8 cellular contexts compared by ENCODE assay signal in the genomic region with DNA sequence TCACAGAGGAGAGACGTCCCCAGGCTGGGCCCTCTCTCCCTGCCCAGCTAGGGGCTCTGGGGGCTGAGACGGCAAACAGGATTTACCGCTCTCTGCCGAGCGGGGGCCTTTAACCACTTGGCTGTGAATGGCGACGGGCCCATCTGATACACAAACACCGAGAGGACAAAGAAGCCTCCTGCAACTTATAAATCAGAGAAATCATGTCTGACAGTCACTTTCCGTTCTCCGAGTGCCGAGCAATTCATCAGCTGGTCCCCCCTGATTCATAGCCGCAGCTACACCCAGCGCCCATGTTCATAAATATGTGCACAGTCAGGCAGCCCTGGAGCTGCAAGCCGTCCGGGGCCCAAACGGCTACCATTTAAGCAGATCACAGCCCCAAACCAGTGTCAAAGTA.
A peak's percentile ranks its signal among the peaks of the same experiment; 100 is the strongest.
DNase-seq lines count a peak whose midpoint lies in the region; ATAC-seq and TF ChIP-seq lines count a peak whose summit lies in the region.

No MANE protein-coding gene starts in this region.

- DNase-seq in CD14-positive monocyte (ENCODE audit: low spot score) (no peak), SJCRH30 (peak in 1 of 2 experiments; percentile 18), esophagus muscularis mucosa (ENCODE audit: extremely low spot score) (no peak), psoas muscle (no peak), AG20443 (ENCODE audit: low spot score) (no peak), endothelial cell (ENCODE audit: low spot score) (no peak), NCI-H1105 (lab: John Stamatoyannopoulos, UW) (no peak)

- H3K4me3 Mint-ChIP-seq in CD14-positive monocyte = peak overlapping the region; percentile 88 to 95
- H3K4me3 Mint-ChIP-seq in endothelial cell (ENCODE audit: unreplicated experiment) = no peak overlapping the region

- 40% methylated on average over 10 of the region's 16 CpGs for WGBS in esophagus muscularis mucosa
- 39 to 54% (median 43%) methylated on average over 16 of the region's 16 CpGs for WGBS in psoas muscle, 3 donors

- H3K27ac ChIP-seq in SJCRH30 (0 out of 2 replicates have a peak overlapping the region, but pooled peaks have one; percentile 9), esophagus muscularis mucosa (replicated peaks in 1 of 4) (peak overlapping the region; percentile 13 to 61 (median 42)), psoas muscle (no peak overlapping the region)

- ATAC-seq in psoas muscle = peak in 2 of 4 donors; percentile 55 to 76
- ATAC-seq in HG03571 (IDR thresholded peaks at IDR 0.05; ENCODE audit: unreplicated experiment) = no peak

- H3K36me3 ChIP-seq in SJCRH30 (no peaks in the 10 kb centered on the region), esophagus muscularis mucosa (peaks cover 0 to 10% (median 8%) of the 10 kb centered on the region in 4 donors), psoas muscle (ENCODE audit: insufficient read depth in 1 of 2, low read depth in 1 of 2) (peaks cover 0 to 7% of the 10 kb centered on the region in 2 donors)

- no peak for TF ChIP-seq EP300 in esophagus muscularis mucosa (IDR thresholded peaks at IDR 0.05)

- intact Hi-C loops in CD14-positive monocyte (cut with micrococcal nuclease) (no loop called here), esophagus muscularis mucosa (cut with DNase I) (no loop called here), psoas muscle (cut with DNase I) (no loop called here)

- H3K4me1 Mint-ChIP-seq in CD14-positive monocyte (peaks cover 24% of the 10 kb centered on the region), endothelial cell (ENCODE audit: unreplicated experiment) (peaks cover 14% of the 10 kb centered on the region)

- H3K9me3 ChIP-seq in SJCRH30 (replicated peaks) (no peaks in the 10 kb centered on the region), esophagus muscularis mucosa (no peaks in the 10 kb centered on the region), psoas muscle (no peaks in the 10 kb centered on the region)

- H3K4me1 ChIP-seq in SJCRH30 = peaks cover 14% of the 10 kb centered on the region
- H3K4me1 ChIP-seq in esophagus muscularis mucosa = peaks cover 2 to 20% (median 13%) of the 10 kb centered on the region in 4 donors
- H3K4me1 ChIP-seq in psoas muscle = no peaks in the 10 kb centered on the region

- H3K4me3 ChIP-seq in SJCRH30 (peak overlapping the region; percentile 29), esophagus muscularis mucosa (peak overlapping the region; percentile 41 to 54 (median 44)), psoas muscle (peak overlapping the region; percentile 52)

- H3K27me3 ChIP-seq in SJCRH30 (no peaks in the 10 kb centered on the region), esophagus muscularis mucosa (no peaks in the 10 kb centered on the region), psoas muscle (ENCODE audit: insufficient read depth in 3 of 3, low read length in 2 of 3) (no peaks in the 10 kb centered on the region)

- no peak for TF ChIP-seq POLR2A in esophagus muscularis mucosa (IDR thresholded peaks at IDR 0.05; ENCODE audit: low read depth)

- H3K27me3 Mint-ChIP-seq in CD14-positive monocyte (ENCODE audit: low read depth in 3 of 3) = peaks cover 23 to 38% (median 25%) of the 10 kb centered on the region in 3 donors
- H3K27me3 Mint-ChIP-seq in endothelial cell (ENCODE audit: unreplicated experiment) = peaks cover 3% of the 10 kb centered on the region

- H3K9me3 Mint-ChIP-seq in CD14-positive monocyte (no peaks in the 10 kb centered on the region), endothelial cell (ENCODE audit: unreplicated experiment) (no peaks in the 10 kb centered on the region)

- H3K36me3 Mint-ChIP-seq in CD14-positive monocyte = peaks cover 0 to 2% of the 10 kb centered on the region in 2 donors
- H3K36me3 Mint-ChIP-seq in endothelial cell (ENCODE audit: low read depth, unreplicated experiment) = peaks cover 5% of the 10 kb centered on the region

- no peak for TF ChIP-seq CTCF in CD14-positive monocyte (IDR thresholded peaks at IDR 0.05)
- TF ChIP-seq CTCF in esophagus muscularis mucosa (IDR thresholded peaks at IDR 0.05) = no peak
- TF ChIP-seq CTCF in psoas muscle (IDR thresholded peaks at IDR 0.05) = no peak
- TF ChIP-seq CTCF in endothelial cell (IDR thresholded peaks at IDR 0.05; ENCODE audit: unreplicated experiment) = no peak

- peak overlapping the region in 3 of 7 donors; percentile 48 to 77 (median 52) for H3K27ac Mint-ChIP-seq in CD14-positive monocyte
- no peak overlapping the region for H3K27ac Mint-ChIP-seq in endothelial cell (ENCODE audit: unreplicated experiment)
